ENCODE assay signal across 2 cellular contexts in genomic region chr13:107882708-107883560, GRCh38.
TF ChIP-seq lines count a peak whose summit lies in the region.

No MANE protein-coding gene starts in this region.

TF ChIP-seq in SK-N-SH, 30 proteins besides CTCF, POLR2A, EP300 and RAD21 (continued from another document):
- TF ChIP-seq EZH2phosphoT487 (IDR thresholded peaks at IDR 0.05; ENCODE audit: borderline replicate concordance, low read depth) (no peak), ZBTB33 (IDR thresholded peaks at IDR 0.05; ENCODE audit: borderline replicate concordance, low read depth) (no peak), FOXJ3 (CRISPR knock-in tag; IDR thresholded peaks at IDR 0.05) (no peak), SMC3 (IDR thresholded peaks at IDR 0.05; ENCODE audit: low read depth, low read length) (no peak), ELF1 (IDR thresholded peaks at IDR 0.05) (no peak), FOXM1 (IDR thresholded peaks at IDR 0.05; ENCODE audit: low read depth) (no peak)

TF ChIP-seq in SK-N-SH treated with all-trans-retinoic acid at 6 μM for 48 hours, 23 proteins besides CTCF, POLR2A, EP300 and RAD21 (continued from another document):
- TF ChIP-seq TSHZ2 (CRISPR knock-in tag; IDR thresholded peaks at IDR 0.05) (no peak), TCF4 (CRISPR knock-in tag; IDR thresholded peaks at IDR 0.05; ENCODE audit: borderline replicate concordance) (no peak), CSRNP3 (CRISPR knock-in tag; IDR thresholded peaks at IDR 0.05) (no peak), RARB (CRISPR knock-in tag; IDR thresholded peaks at IDR 0.05) (no peak), ZNF70 (CRISPR knock-in tag; IDR thresholded peaks at IDR 0.05) (no peak), ZFP3 (CRISPR knock-in tag; IDR thresholded peaks at IDR 0.05) (no peak), POU6F1 (CRISPR knock-in tag; IDR thresholded peaks at IDR 0.05; ENCODE audit: borderline replicate concordance, low read depth) (no peak)
- TF ChIP-seq, protein P1, sequence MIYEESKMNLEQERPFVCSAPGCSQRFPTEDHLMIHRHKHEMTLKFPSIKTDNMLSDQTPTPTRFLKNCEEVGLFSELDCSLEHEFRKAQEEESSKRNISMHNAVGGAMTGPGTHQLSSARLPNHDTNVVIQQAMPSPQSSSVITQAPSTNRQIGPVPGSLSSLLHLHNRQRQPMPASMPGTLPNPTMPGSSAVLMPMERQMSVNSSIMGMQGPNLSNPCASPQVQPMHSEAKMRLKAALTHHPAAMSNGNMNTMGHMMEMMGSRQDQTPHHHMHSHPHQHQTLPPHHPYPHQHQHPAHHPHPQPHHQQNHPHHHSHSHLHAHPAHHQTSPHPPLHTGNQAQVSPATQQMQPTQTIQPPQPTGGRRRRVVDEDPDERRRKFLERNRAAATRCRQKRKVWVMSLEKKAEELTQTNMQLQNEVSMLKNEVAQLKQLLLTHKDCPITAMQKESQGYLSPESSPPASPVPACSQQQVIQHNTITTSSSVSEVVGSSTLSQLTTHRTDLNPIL (CRISPR knock-in tag; IDR thresholded peaks at IDR 0.05; ENCODE audit: low read depth) = no peak
